8 cellular contexts compared by ENCODE assay signal in the genomic region with DNA sequence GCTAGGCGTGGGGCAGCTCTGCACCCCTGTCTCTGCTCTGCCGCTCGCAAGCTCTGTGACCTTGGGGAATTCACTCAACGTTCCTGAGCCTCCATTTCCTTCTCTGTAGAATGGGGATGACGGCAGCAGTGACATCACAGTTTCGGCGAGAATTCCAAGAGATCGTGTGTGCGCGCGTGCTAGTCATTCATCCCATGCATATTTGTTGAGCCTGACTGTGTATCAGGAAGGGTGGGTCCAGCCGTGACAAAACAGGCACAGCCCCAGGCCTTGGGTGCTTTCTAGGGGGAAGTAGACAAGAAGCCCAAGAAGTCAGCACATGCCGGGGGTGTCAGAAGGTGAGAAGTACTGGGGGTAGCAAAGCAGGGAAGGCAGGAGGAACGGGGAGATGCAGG.
DNase-seq lines count a peak whose midpoint lies in the region; ATAC-seq, FAIRE-seq and TF ChIP-seq lines count a peak whose summit lies in the region.

No MANE protein-coding gene starts in this region.

- no peak overlapping the region for H3K27ac ChIP-seq in H1 (ENCODE audit: low read depth, low read length)
- no peak overlapping the region for H3K27ac ChIP-seq in trophoblast cell (ENCODE audit: low read depth, low read length)

- TF ChIP-seq CTCF in H1 (IDR thresholded peaks at IDR 0.05; ENCODE audit: control extremely low read depth in 1 of 3, insufficient read depth in 1 of 3, low read depth in 1 of 3, low read length in 3 of 3) = no peak

- H3K27me3 ChIP-seq in H1 (replicated peaks in 1 of 4; ENCODE audit: control insufficient read depth in 3 of 4, extremely low read depth in 1 of 4, insufficient read depth in 3 of 4, low read length in 3 of 4) = no peaks in the 10 kb centered on the region
- H3K27me3 ChIP-seq in trophoblast cell (ENCODE audit: insufficient read depth, low read length) = no peaks in the 10 kb centered on the region

- no peak overlapping the region for H3K4ac ChIP-seq in H1 (replicated peaks; ENCODE audit: insufficient read length, low read depth, low read length)
- no peak overlapping the region for H3K4ac ChIP-seq in trophoblast cell (ENCODE audit: low read depth, low read length)

- no peak overlapping the region for H2AFZ ChIP-seq in H1 (ENCODE audit: low read length)
- no peak overlapping the region for H2AFZ ChIP-seq in trophoblast cell (ENCODE audit: insufficient read depth, low read length, poor library complexity)

- no peak overlapping the region for H3K4me2 ChIP-seq in H1 (ENCODE audit: insufficient read depth in 1 of 2, low read depth in 2 of 2, low read length in 2 of 2)
- no peak overlapping the region for H3K4me2 ChIP-seq in trophoblast cell (ENCODE audit: low read length)

- H3K4me1 ChIP-seq in H1 (replicated peaks in 1 of 4; ENCODE audit: control insufficient read depth in 3 of 4, insufficient read depth in 4 of 4, low read length in 3 of 4) (peaks cover 0 to 3% (median 2%) of the 10 kb centered on the region in 4 experiments; a peak in 4 of 7 replicates), trophoblast cell (ENCODE audit: control insufficient read depth in 1 of 2, insufficient read depth in 2 of 2, low read length in 2 of 2) (peaks cover 5 to 11% of the 10 kb centered on the region in 2 experiments)

- 0 out of 2 replicates have a peak overlapping the region, but pooled peaks have one; percentile 39 for H2BK12ac ChIP-seq in H1 (ENCODE audit: low read depth, low read length)
- no peak overlapping the region for H2BK12ac ChIP-seq in trophoblast cell (ENCODE audit: low read length)

- no peaks in the 10 kb centered on the region for H3K79me2 ChIP-seq in H1 (ENCODE audit: control insufficient read depth in 1 of 2, insufficient read depth in 2 of 2, low read length in 2 of 2)
- no peaks in the 10 kb centered on the region for H3K79me2 ChIP-seq in trophoblast cell (ENCODE audit: control insufficient read depth, insufficient read depth, low read length, poor library complexity)

- no peaks in the 10 kb centered on the region for H3K36me3 Mint-ChIP-seq in activated T-cell treated with anti-CD3 and anti-CD28 coated beads, Interleukin-2, amount 50 U/mL, for 72 hours (ENCODE audit: insufficient read depth in 2 of 2)

- no peak overlapping the region for H2BK20ac ChIP-seq in H1 (ENCODE audit: low read length)

- H2BK5ac ChIP-seq in H1 (ENCODE audit: low read depth, low read length) = no peak overlapping the region; the same call in 1 of the 2 replicates
- no peak overlapping the region for H2BK5ac ChIP-seq in trophoblast cell (ENCODE audit: low read depth, low read length, poor library complexity)

- H4K91ac ChIP-seq in H1 (replicated peaks; ENCODE audit: insufficient read length, low read length) (no peak overlapping the region), trophoblast cell (ENCODE audit: low read depth, low read length) (no peak overlapping the region)

- no peak overlapping the region for H4K12ac ChIP-seq in trophoblast cell (ENCODE audit: low read depth, low read length)

- H3K36me3 ChIP-seq in H1 (ENCODE audit: control insufficient read depth in 2 of 4, insufficient read depth in 4 of 4, low read length in 3 of 4) = no peaks in the 10 kb centered on the region
- no peaks in the 10 kb centered on the region for H3K36me3 ChIP-seq in trophoblast cell (ENCODE audit: control insufficient read depth in 1 of 2, insufficient read depth in 2 of 2, low read length in 2 of 2)

- H3K4me1 Mint-ChIP-seq in activated T-cell treated with anti-CD3 and anti-CD28 coated beads, Interleukin-2, amount 50 U/mL, for 72 hours (ENCODE audit: low read depth) = peaks cover 30% of the 10 kb centered on the region

- POLR2A ChIA-PET in H1 (lab: Charles Lee; ENCODE audit: partially characterized antibody) = no interaction called here

- no peak overlapping the region for H4K5ac ChIP-seq in H1 (ENCODE audit: insufficient read length, low read depth, low read length)

- CTCF ChIA-PET in H1 (lab: Charles Lee; ENCODE audit: partially characterized antibody) = interaction anchor here (0.8 to 1.0 kb wide), 3 partner anchors 19 to 54 kb away, joined by 3 to 4 read pairs (median 3); no protein-coding TSS in a partner anchor

- H3K14ac ChIP-seq in H1 (ENCODE audit: insufficient read length) = no peak overlapping the region
- H3K14ac ChIP-seq in trophoblast cell (ENCODE audit: low read length) = no peak overlapping the region

- no peaks in the 10 kb centered on the region for H4K20me1 ChIP-seq in H1 (replicated peaks in 1 of 2; ENCODE audit: control insufficient read depth in 1 of 2, insufficient read depth in 2 of 2, low read length in 2 of 2)

- no peaks in the 10 kb centered on the region for H3K9me3 Mint-ChIP-seq in activated T-cell treated with anti-CD3 and anti-CD28 coated beads, Interleukin-2, amount 50 U/mL, for 72 hours

- TF ChIP-seq RAD21 in H1 (IDR thresholded peaks at IDR 0.05 in 1 of 2, conservative IDR thresholded peaks at IDR 0.05 in 1 of 2; ENCODE audit: low read depth in 2 of 2, low read length in 2 of 2) = no peak

- peak overlapping the region; percentile 61 for H3K27ac Mint-ChIP-seq in activated T-cell treated with anti-CD3 and anti-CD28 coated beads, Interleukin-2, amount 50 U/mL, for 72 hours

- H2BK120ac ChIP-seq in H1 (replicated peaks; ENCODE audit: low read depth, low read length) = no peak overlapping the region
- H2BK120ac ChIP-seq in trophoblast cell (ENCODE audit: insufficient read depth, low read length, poor library complexity) = no peak overlapping the region

- H2BK15ac ChIP-seq in H1 (ENCODE audit: low read length) = no peak overlapping the region

- H3K18ac ChIP-seq in H1 (ENCODE audit: extremely low read depth, low read length) = no peak overlapping the region
- no peak overlapping the region for H3K18ac ChIP-seq in trophoblast cell (ENCODE audit: low read length)

- no peak for FAIRE-seq in H1 (lab: Jason Lieb, UNC)
- FAIRE-seq in RCC 7860 (lab: Jason Lieb, UNC) = no peak
- no peak for FAIRE-seq in GM12892 (lab: Jason Lieb, UNC)

- H3K9me3 ChIP-seq in H1 (ENCODE audit: insufficient read depth in 2 of 2, low read depth in 1 of 2, low read length in 1 of 2) (no peaks in the 10 kb centered on the region; a peak in 1 of 4 replicates), trophoblast cell (ENCODE audit: insufficient read depth, low read depth, low read length) (no peaks in the 10 kb centered on the region)

- H3K79me1 ChIP-seq in H1 (ENCODE audit: low read depth, low read length) = no peaks in the 10 kb centered on the region
- H3K79me1 ChIP-seq in trophoblast cell (ENCODE audit: low read length) = no peaks in the 10 kb centered on the region

- TF ChIP-seq POLR2A in H1 (IDR thresholded peaks at IDR 0.05; ENCODE audit: control extremely low read depth in 1 of 2, low read depth in 2 of 2, low read length in 2 of 2) = no peak
- TF ChIP-seq POLR2A in GM12892 (IDR thresholded peaks at IDR 0.05; ENCODE audit: low read depth, low read length) = no peak

- no peak for ATAC-seq in activated T-cell treated with anti-CD3 and anti-CD28 coated beads, Interleukin-2, amount 50 U/mL, for 72 hours (replicated peaks in 1 of 2)
- peak; percentile 21 for ATAC-seq in HG03571 (IDR thresholded peaks at IDR 0.05; ENCODE audit: unreplicated experiment)

- H2AK5ac ChIP-seq in H1 (ENCODE audit: low read depth, low read length) (no peak overlapping the region), trophoblast cell (ENCODE audit: low read length) (no peak overlapping the region)

- H3K4me3 ChIP-seq in H1 (ENCODE audit: extremely low read depth in 1 of 4, insufficient read depth in 2 of 4, low read depth in 3 of 4, low read length in 4 of 4) (no peak overlapping the region), trophoblast cell (ENCODE audit: low read depth, low read length) (no peak overlapping the region)

- H4K8ac ChIP-seq in H1 (ENCODE audit: extremely low read depth, insufficient read depth, low read length) (no peak overlapping the region), trophoblast cell (ENCODE audit: low read depth, low read length) (no peak overlapping the region)

- H3K23ac ChIP-seq in H1 (ENCODE audit: insufficient read length) (no peak overlapping the region), trophoblast cell (ENCODE audit: low read length) (no peak overlapping the region)

- H3K9ac ChIP-seq in H1 (replicated peaks in 1 of 4; ENCODE audit: extremely low read depth in 1 of 4, low read depth in 3 of 4, low read length in 3 of 4) (no peak overlapping the region; a peak in 1 of 7 replicates), trophoblast cell (ENCODE audit: low read length) (no peak overlapping the region)

- DNase-seq in activated T-cell treated with anti-CD3 and anti-CD28 coated beads, Interleukin-2, amount 50 U/mL, for 72 hours = no peak
- no peak for DNase-seq in activated T-cell treated with anti-CD3 and anti-CD28 coated beads, Interleukin-2, amount 50 U/mL, for 48 hours
- no peak for DNase-seq in H1 (ENCODE audit: low read depth in 1 of 2, low spot score in 2 of 2)
- peak; percentile 96 to 97 for DNase-seq in trophoblast cell
- DNase-seq in RCC 7860 (ENCODE audit: low spot score) = no peak
- no peak for DNase-seq in GM12892 (ENCODE audit: insufficient read length)
- no peak for DNase-seq in stimulated activated naive CD4-positive, alpha-beta T cell treated with Interleukin-2 at 50 U/mL for 16 hours (lab: John Stamatoyannopoulos, UW)

- H3K27me3 Mint-ChIP-seq in activated T-cell treated with anti-CD3 and anti-CD28 coated beads, Interleukin-2, amount 50 U/mL, for 72 hours (ENCODE audit: low read depth) = peaks cover 6% of the 10 kb centered on the region

- no peak overlapping the region for H3K56ac ChIP-seq in H1 (replicated peaks; ENCODE audit: insufficient read length, low read depth, low read length)

- 86% methylated on average over 14 of the region's 14 CpGs; no CpG with 5 or more reads in 1 of the 2 experiments for WGBS in H1 (ENCODE audit: extremely low coverage in 1 of 2, insufficient coverage in 1 of 2, insufficient read length in 1 of 2, insufficient replicate concordance in 2 of 2, low coverage in 1 of 2, low lambda C conversion rate in 2 of 2, missing lambda C conversion rate in 1 of 2), 2 experiments
- no CpG with 5 or more reads among the region's 14 CpGs for WGBS in trophoblast cell (ENCODE audit: extremely low coverage, insufficient coverage, insufficient read length)

- no peaks in the 10 kb centered on the region for H3K23me2 ChIP-seq in H1 (ENCODE audit: low read depth, low read length)

- no peak for TF ChIP-seq EP300 in H1 (IDR thresholded peaks at IDR 0.05; ENCODE audit: borderline replicate concordance in 1 of 2, low read depth in 2 of 2, low read length in 2 of 2)

- peak overlapping the region; percentile 66 to 72 for H3K4me3 Mint-ChIP-seq in activated T-cell treated with anti-CD3 and anti-CD28 coated beads, Interleukin-2, amount 50 U/mL, for 72 hours

TF ChIP-seq in H1, 55 proteins besides CTCF, POLR2A, EP300 and RAD21 (continues in another document):
- no peak for TF ChIP-seq ZNF274 (IDR thresholded peaks at IDR 0.05; ENCODE audit: borderline replicate concordance, extremely low read depth, low read length)
- TF ChIP-seq GTF2F1 (IDR thresholded peaks at IDR 0.05; ENCODE audit: borderline replicate concordance, low read depth, low read length) = no peak
- no peak for TF ChIP-seq YY1 (IDR thresholded peaks at IDR 0.05; ENCODE audit: low read depth, low read length)
- TF ChIP-seq SIRT6 (IDR thresholded peaks at IDR 0.05; ENCODE audit: low read length) = no peak
- TF ChIP-seq KDM5A (IDR thresholded peaks at IDR 0.05; ENCODE audit: low read length) = no peak
- TF ChIP-seq CTBP2 (IDR thresholded peaks at IDR 0.05; ENCODE audit: borderline replicate concordance, insufficient read depth, insufficient read length, low read length) = no peak

Comparison
In these comparisons a context has a peak if more than half of its experiments do, and no peak if none do; other contexts are left out.
1. DNase-seq: peak in trophoblast cell (2 of 2); none in activated T-cell treated with anti-CD3 and anti-CD28 coated beads, Interleukin-2, amount 50 U/mL, for 72 hours (0 of 2), activated T-cell treated with anti-CD3 and anti-CD28 coated beads, Interleukin-2, amount 50 U/mL, for 48 hours (0 of 2), H1 (0 of 2), RCC 7860 (single experiment), GM12892 (single experiment) and stimulated activated naive CD4-positive, alpha-beta T cell treated with Interleukin-2 at 50 U/mL for 16 hours (single experiment).